8 cellular contexts compared by ENCODE assay signal in the genomic region with DNA sequence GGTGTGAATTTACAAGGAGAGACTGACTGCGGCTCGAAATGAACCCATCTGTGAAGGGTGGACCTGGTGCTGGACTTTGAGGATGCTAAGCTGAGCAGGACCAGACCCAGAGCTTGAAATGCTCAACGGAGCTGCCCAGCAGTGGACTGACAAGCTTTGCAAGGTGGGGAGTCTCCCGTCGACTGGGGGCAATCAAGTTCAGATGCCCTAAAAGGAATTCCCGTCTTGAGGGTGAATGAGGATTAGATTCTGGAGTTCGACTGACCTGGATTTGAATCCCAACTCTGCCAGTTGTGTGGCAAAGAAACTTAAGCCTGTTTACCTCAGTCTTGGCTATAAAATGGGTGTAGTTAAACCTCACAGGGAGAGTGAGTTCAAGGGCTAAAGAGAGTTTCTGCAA.
"Had no signal": no experiment of that assay in that cellular context is flagged by ENCODE, and none has a peak within 500 bp of the region (broad histone marks: within the 10 kb centered on the region; RNA-seq: fewer than 3 reads in every experiment).

No MANE protein-coding gene starts in this region.

- H3K4me3 ChIP-seq: GM12878 had no signal

- DNase-seq: GDM1, GF-D8 had no signal

- ATAC-seq: GM12878 had no signal

- FAIRE-seq: G401.6, GM12878, GM12891, GM12892, GM18507, GM19239 had no signal
